In the genomic region with DNA sequence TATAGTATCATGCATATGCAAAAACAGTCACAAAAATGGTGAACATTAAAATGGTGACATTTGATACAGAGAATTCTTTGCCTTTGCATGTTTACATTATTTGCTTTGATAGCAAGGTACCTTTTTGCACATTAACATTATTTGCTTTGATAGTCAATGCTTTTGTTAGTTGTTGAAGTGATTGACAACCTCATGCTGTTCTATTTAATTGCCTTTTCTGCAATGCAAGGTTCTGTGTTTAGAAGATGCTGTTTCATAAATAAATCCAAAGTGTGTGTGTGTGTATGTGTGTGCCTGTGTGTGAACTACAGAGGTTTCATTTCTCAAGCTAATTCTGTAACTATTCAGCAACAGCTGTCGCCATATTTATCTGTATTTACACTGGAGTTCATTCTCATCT, we compare ENCODE assay signal across 20 cellular contexts.
DNase-seq lines count a peak whose midpoint lies in the region; ATAC-seq, FAIRE-seq and TF ChIP-seq lines count a peak whose summit lies in the region.
"Had no signal": no experiment of that assay in that cellular context is flagged by ENCODE, and none has a peak within 500 bp of the region (broad histone marks: within the 10 kb centered on the region; RNA-seq: fewer than 3 reads in every experiment).

No MANE protein-coding gene starts in this region.

- no peak overlapping the region for H3K14ac ChIP-seq in H1 (ENCODE audit: insufficient read length)

- H2AFZ ChIP-seq in HCT116 (ENCODE audit: low read depth, low read length, poor library complexity, severe bottlenecking) (peak overlapping the region; percentile 46), H1 (ENCODE audit: low read length) (no peak overlapping the region)
- H2AFZ ChIP-seq: PC-9 had no signal

- DNase-seq in D721Med (ENCODE audit: insufficient read length, low spot score) (no peak), HCT116 (ENCODE audit: low read depth, low spot score) (no peak), NCI-H2171 (lab: John Stamatoyannopoulos, UW) (peak; percentile 39), H1 (ENCODE audit: low read depth in 1 of 2, low spot score in 2 of 2) (no peak), right cardiac atrium (no peak), GM10248 (ENCODE audit: extremely low spot score) (no peak), NCI-H128 (lab: John Stamatoyannopoulos, UW; ENCODE audit: unreplicated experiment) (no peak)
- no peak for DNase-seq in activated T-cell treated with anti-CD3 and anti-CD28 coated beads, Interleukin-2, amount 50 U/mL, for 4 hours
- DNase-seq: DMS79, GOT3, KG1, NCI-H1436 treated with DMSO at 0.1 percent for 48 hours, NCI-H2107, NCI-H510A, PC-9, SW 1271 had no signal

- no peaks in the 10 kb centered on the region for H3K27me3 ChIP-seq in HCT116 (ENCODE audit: insufficient read depth, low read length)
- no peaks in the 10 kb centered on the region for H3K27me3 ChIP-seq in H1 (replicated peaks in 1 of 4; ENCODE audit: control insufficient read depth in 3 of 4, extremely low read depth in 1 of 4, insufficient read depth in 3 of 4, low read length in 3 of 4)
- no peaks in the 10 kb centered on the region for H3K27me3 ChIP-seq in right cardiac atrium (ENCODE audit: control insufficient read depth, insufficient read depth)

- H3K79me1 ChIP-seq in H1 (ENCODE audit: low read depth, low read length) = no peaks in the 10 kb centered on the region

- H2BK12ac ChIP-seq in H1 (ENCODE audit: low read depth, low read length) = no peak overlapping the region

- H3K4me2 ChIP-seq in HCT116 (ENCODE audit: low read length) (no peak overlapping the region), H1 (ENCODE audit: insufficient read depth in 1 of 2, low read depth in 2 of 2, low read length in 2 of 2) (no peak overlapping the region)
- H3K4me2 ChIP-seq: PC-9 had no signal

- H3K4me3 ChIP-seq in HCT116 (replicated peaks in 1 of 2; ENCODE audit: low read depth in 1 of 2, low read length in 2 of 2) (no peak overlapping the region), H1 (ENCODE audit: extremely low read depth in 1 of 4, insufficient read depth in 2 of 4, low read depth in 3 of 4, low read length in 4 of 4) (no peak overlapping the region), right cardiac atrium (ENCODE audit: low read length) (no peak overlapping the region)
- H3K4me3 ChIP-seq: PC-9 had no signal

- TF ChIP-seq EP300 in H1 (IDR thresholded peaks at IDR 0.05; ENCODE audit: borderline replicate concordance in 1 of 2, low read depth in 2 of 2, low read length in 2 of 2) = no peak

- FAIRE-seq in D721Med (lab: Jason Lieb, UNC) (peak; percentile 46), H1 (lab: Jason Lieb, UNC) (peak; percentile 75)
- FAIRE-seq: GM12891, GM18507, HepG2 had no signal

- H2AK5ac ChIP-seq in H1 (ENCODE audit: low read depth, low read length) = no peak overlapping the region

- H3K4me1 Mint-ChIP-seq in activated T-cell treated with anti-CD3 and anti-CD28 coated beads, Interleukin-2, amount 50 U/mL, for 4 hours (ENCODE audit: low read depth) = no peaks in the 10 kb centered on the region

- no peak overlapping the region for H3K4ac ChIP-seq in H1 (replicated peaks; ENCODE audit: insufficient read length, low read depth, low read length)

- H3K27me3 Mint-ChIP-seq in activated T-cell treated with anti-CD3 and anti-CD28 coated beads, Interleukin-2, amount 50 U/mL, for 4 hours (ENCODE audit: low read depth) = peaks cover 1% of the 10 kb centered on the region

- H4K20me1 ChIP-seq in HCT116 (ENCODE audit: insufficient read depth) (no peaks in the 10 kb centered on the region), H1 (replicated peaks in 1 of 2; ENCODE audit: control insufficient read depth in 1 of 2, insufficient read depth in 2 of 2, low read length in 2 of 2) (no peaks in the 10 kb centered on the region)

- no peaks in the 10 kb centered on the region for H3K9me3 ChIP-seq in HCT116 (ENCODE audit: control insufficient read depth in 1 of 2, insufficient read depth in 1 of 2, low read depth in 1 of 2, low read length in 2 of 2)
- no peaks in the 10 kb centered on the region for H3K9me3 ChIP-seq in H1 (ENCODE audit: insufficient read depth in 2 of 2, low read depth in 1 of 2, low read length in 1 of 2)
- H3K9me3 ChIP-seq in right cardiac atrium (ENCODE audit: control insufficient read depth, low read length) = no peaks in the 10 kb centered on the region

- CTCF ChIA-PET in HCT116 (lab: Charles Lee) (interaction anchor here (0.9 kb wide), 1 partner anchor 878 kb away, joined by 3 read pairs; no protein-coding TSS in a partner anchor), H1 (lab: Charles Lee; ENCODE audit: partially characterized antibody) (interaction anchor here (1.0 to 1.3 kb wide), 2 partner anchors 10 to 389 kb away, joined by 3 read pairs; no protein-coding TSS in a partner anchor), GM10248 (lab: Yijun Ruan, JAX) (no interaction called here)

- H4K8ac ChIP-seq in H1 (ENCODE audit: extremely low read depth, insufficient read depth, low read length) = no peak overlapping the region

- H3K18ac ChIP-seq in H1 (ENCODE audit: extremely low read depth, low read length) = no peak overlapping the region

- H3K9ac ChIP-seq in HCT116 (ENCODE audit: low read length) (no peak overlapping the region), H1 (replicated peaks in 1 of 4; ENCODE audit: extremely low read depth in 1 of 4, low read depth in 3 of 4, low read length in 3 of 4) (no peak overlapping the region)

- no peaks in the 10 kb centered on the region for H3K36me3 Mint-ChIP-seq in activated T-cell treated with anti-CD3 and anti-CD28 coated beads, Interleukin-2, amount 50 U/mL, for 4 hours (ENCODE audit: insufficient read depth)

- H3K4me3 Mint-ChIP-seq in activated T-cell treated with anti-CD3 and anti-CD28 coated beads, Interleukin-2, amount 50 U/mL, for 4 hours = no peak overlapping the region

- 85% methylated on average over 1 of the region's 1 CpG; no CpG with 5 or more reads in 1 of the 2 experiments for WGBS in H1 (ENCODE audit: extremely low coverage in 1 of 2, insufficient coverage in 1 of 2, insufficient read length in 1 of 2, insufficient replicate concordance in 2 of 2, low coverage in 1 of 2, low lambda C conversion rate in 2 of 2, missing lambda C conversion rate in 1 of 2), 2 experiments
- WGBS in right cardiac atrium = 76% methylated on average over 1 of the region's 1 CpG

- H3K4me1 ChIP-seq in HCT116 (ENCODE audit: control insufficient read depth in 1 of 2, insufficient read depth in 2 of 2, low read length in 2 of 2) (peaks cover 20 to 29% of the 10 kb centered on the region in 2 experiments), H1 (replicated peaks in 1 of 4; ENCODE audit: control insufficient read depth in 3 of 4, insufficient read depth in 4 of 4, low read length in 3 of 4) (peaks cover 2 to 22% (median 9%) of the 10 kb centered on the region in 4 experiments; a peak in 6 of 7 replicates), right cardiac atrium (ENCODE audit: control insufficient read depth, insufficient read depth, low read length) (peaks cover 2% of the 10 kb centered on the region)

- no peak overlapping the region for H2BK5ac ChIP-seq in H1 (ENCODE audit: low read depth, low read length)

- ATAC-seq in HCT116 (no peak), right cardiac atrium (no peak)
- no peak for ATAC-seq in activated T-cell treated with anti-CD3 and anti-CD28 coated beads, Interleukin-2, amount 50 U/mL, for 4 hours
- ATAC-seq: HepG2 had no signal

- no peak for TF ChIP-seq POLR2A in HCT116 (IDR thresholded peaks at IDR 0.05; ENCODE audit: borderline replicate concordance, extremely low read depth, insufficient read depth, insufficient read length)
- TF ChIP-seq POLR2A in H1 (IDR thresholded peaks at IDR 0.05; ENCODE audit: control extremely low read depth in 1 of 2, low read depth in 2 of 2, low read length in 2 of 2) = no peak

- peaks cover 5% of the 10 kb centered on the region for H3K9me3 Mint-ChIP-seq in activated T-cell treated with anti-CD3 and anti-CD28 coated beads, Interleukin-2, amount 50 U/mL, for 4 hours

- H3K27ac ChIP-seq in HCT116 (ENCODE audit: low read depth, low read length) = no peak overlapping the region
- H3K27ac ChIP-seq in H1 (ENCODE audit: low read depth, low read length) = no peak overlapping the region
- H3K27ac ChIP-seq in right cardiac atrium (ENCODE audit: low read length) = no peak overlapping the region
- H3K27ac ChIP-seq: C4-2B, PC-9 had no signal

- no peak overlapping the region for H4K5ac ChIP-seq in H1 (ENCODE audit: insufficient read length, low read depth, low read length)

- RAD21 ChIA-PET in HCT116 (lab: Charles Lee; ENCODE audit: low non-redundant PET in 1 of 2, low total read pairs in 2 of 2, uncharacterized antibody in 2 of 2, unreplicated experiment in 2 of 2) = no interaction called here

- no peaks in the 10 kb centered on the region; the same call in 1 of the 2 replicates for H3K23me2 ChIP-seq in H1 (ENCODE audit: low read depth, low read length)

- no TSS peak for BruUV-seq in HCT116 (replicated peaks; lab: Mats Ljungman, UMichigan)

- H3K36me3 ChIP-seq in HCT116 (ENCODE audit: control insufficient read depth in 1 of 2, insufficient read depth in 2 of 2, low read length in 2 of 2) (no peaks in the 10 kb centered on the region), H1 (ENCODE audit: control insufficient read depth in 2 of 4, insufficient read depth in 4 of 4, low read length in 3 of 4) (no peaks in the 10 kb centered on the region)

- H3K79me2 ChIP-seq in HCT116 (ENCODE audit: insufficient read depth, low read length) (no peaks in the 10 kb centered on the region), H1 (ENCODE audit: control insufficient read depth in 1 of 2, insufficient read depth in 2 of 2, low read length in 2 of 2) (no peaks in the 10 kb centered on the region)

- intact Hi-C loops in HCT116 (cut with micrococcal nuclease) (no loop called here), right cardiac atrium (cut with DNase I) (no loop called here)

- no peak for TF ChIP-seq RAD21 in HCT116 (IDR thresholded peaks at IDR 0.05; ENCODE audit: low read depth)
- no peak for TF ChIP-seq RAD21 in H1 (IDR thresholded peaks at IDR 0.05 in 1 of 2, conservative IDR thresholded peaks at IDR 0.05 in 1 of 2; ENCODE audit: low read depth in 2 of 2, low read length in 2 of 2)

- H4K91ac ChIP-seq in H1 (replicated peaks; ENCODE audit: insufficient read length, low read length) = no peak overlapping the region

- H2BK120ac ChIP-seq in H1 (replicated peaks; ENCODE audit: low read depth, low read length) = no peak overlapping the region

- no peak overlapping the region for H3K23ac ChIP-seq in H1 (ENCODE audit: insufficient read length)

- H2BK15ac ChIP-seq in H1 (ENCODE audit: low read length) = no peak overlapping the region

- TF ChIP-seq CTCF in D721Med (IDR thresholded peaks at IDR 0.05; ENCODE audit: insufficient read depth, missing control alignments) (no peak), HCT116 (IDR thresholded peaks at IDR 0.05 in 2 of 3, conservative IDR thresholded peaks at IDR 0.05 in 1 of 3; ENCODE audit: borderline replicate concordance in 1 of 3, insufficient read depth in 1 of 3, low read depth in 2 of 3, low read length in 2 of 3) (no peak), H1 (IDR thresholded peaks at IDR 0.05; ENCODE audit: control extremely low read depth in 1 of 3, insufficient read depth in 1 of 3, low read depth in 1 of 3, low read length in 3 of 3) (no peak), GM10248 (IDR thresholded peaks at IDR 0.05; ENCODE audit: control extremely low read depth, extremely low read depth, low read depth, missing control alignments) (no peak)

- no peak overlapping the region for H2BK20ac ChIP-seq in H1 (ENCODE audit: low read length)

- H3K9me2 ChIP-seq in HCT116 (ENCODE audit: insufficient read depth) = no peaks in the 10 kb centered on the region

- POLR2A ChIA-PET in HCT116 (lab: Charles Lee) (no interaction called here), H1 (lab: Charles Lee; ENCODE audit: partially characterized antibody) (no interaction called here), GM10248 (lab: Yijun Ruan, JAX) (no interaction called here)

- no peak overlapping the region for H3K56ac ChIP-seq in H1 (replicated peaks; ENCODE audit: insufficient read length, low read depth, low read length)
